In genomic region chr16:60914334-60914733, GRCh38 we compare ENCODE assay signal across 34 cellular contexts.
"Had no signal": no experiment of that assay in that cellular context is flagged by ENCODE, and none has a peak within 500 bp of the region (broad histone marks: within the 10 kb centered on the region; RNA-seq: fewer than 3 reads in every experiment).

No MANE protein-coding gene starts in this region.

- H3K4me3 ChIP-seq: adrenal gland, ascending aorta, body of pancreas, breast epithelium, cardiac muscle cell had no signal

- ATAC-seq: activated naive CD4-positive, alpha-beta T cell treated with anti-CD3 and anti-CD28 coated beads, Interleukin-2, amount 50 U/mL, for 72 hours; activated naive CD8-positive, alpha-beta T cell treated with anti-CD3 and anti-CD28 coated beads, Interleukin-2, amount 50 U/mL, for 24 hours; activated T-cell treated with anti-CD3 and anti-CD28 coated beads, Interleukin-2, amount 50 U/mL, for 4 hours; activated T-cell treated with anti-CD3 and anti-CD28 coated beads, Interleukin-2, amount 50 U/mL, for 72 hours; activated T-helper 17 cell treated with anti-CD3 and anti-CD28 coated beads, Interleukin-2, amount 50 U/mL, for 72 hours; body of pancreas had no signal

- DNase-seq: activated effector memory CD4-positive, alpha-beta T cell treated with anti-CD3 and anti-CD28 coated beads, Interleukin-2, amount 50 U/mL, for 16 hours; activated effector memory CD4-positive, alpha-beta T cell treated with Interleukin-2 at 50 U/mL for 16 hours; activated gamma-delta T cell; activated gamma-delta T cell treated with Interleukin-2 at 50 U/mL for 16 hours; activated naive CD4-positive, alpha-beta T cell; activated naive CD4-positive, alpha-beta T cell treated with anti-CD3 and anti-CD28 coated beads for 36 hours; activated naive CD4-positive, alpha-beta T cell treated with anti-CD3 and anti-CD28 coated beads, Interleukin-2, amount 10 ng/mL, durations not matched to agents 7 days and 5 days; activated naive CD4-positive, alpha-beta T cell treated with anti-CD3 and anti-CD28 coated beads, Interleukin-2, amount 50 U/mL, for 16 hours; activated naive CD4-positive, alpha-beta T cell treated with Interleukin-2 at 50 U/mL for 16 hours; activated naive CD8-positive, alpha-beta T cell treated with anti-CD3 and anti-CD28 coated beads for 36 hours; activated naive CD8-positive, alpha-beta T cell treated with anti-CD3 and anti-CD28 coated beads, Interleukin-2, amount 10 ng/mL, durations not matched to agents 7 days and 5 days; activated naive CD8-positive, alpha-beta T cell treated with anti-CD3 and anti-CD28 coated beads, Interleukin-2, amount 50 U/mL, for 24 hours; activated T-cell treated with anti-CD3 and anti-CD28 coated beads, Interleukin-2, amount 50 U/mL, for 1 hour; activated T-cell treated with anti-CD3 and anti-CD28 coated beads, Interleukin-2, amount 50 U/mL, for 24 hours; activated T-cell treated with anti-CD3 and anti-CD28 coated beads, Interleukin-2, amount 50 U/mL, for 4 hours; activated T-cell treated with anti-CD3 and anti-CD28 coated beads, Interleukin-2, amount 50 U/mL, for 48 hours; activated T-cell treated with anti-CD3 and anti-CD28 coated beads, Interleukin-2, amount 50 U/mL, for 72 hours; adrenal gland; amniotic stem cell; amygdala; anterior cingulate cortex; aorta; body of pancreas; brain microvascular endothelial cell; caudate nucleus; central memory CD4-positive, alpha-beta T cell; cerebellar nuclear complex had no signal

- H3K27me3 ChIP-seq: adrenal gland, ascending aorta, body of pancreas, brain microvascular endothelial cell, breast epithelium, cardiac muscle cell had no signal

- H3K9me3 ChIP-seq: adrenal gland, ascending aorta, body of pancreas, breast epithelium had no signal

- FAIRE-seq: astrocyte, bronchial epithelial cell had no signal

- H3K4me1 ChIP-seq: adrenal gland, ascending aorta, body of pancreas, breast epithelium had no signal

- H3K27ac ChIP-seq: adrenal gland, ascending aorta, body of pancreas, brain microvascular endothelial cell, breast epithelium, cardiac muscle cell had no signal

- H3K36me3 ChIP-seq: adrenal gland, ascending aorta, brain microvascular endothelial cell, breast epithelium, cardiac muscle cell had no signal
